ENCODE assay signal across 28 cellular contexts in genomic region chr22:49922926-49923325, GRCh38. TPM values are rescaled to one million over a fixed set of nuclear protein-coding genes. Genes with fewer than 3 reads are reported as not detected.
DNase-seq lines count a peak whose midpoint lies in the region; ATAC-seq and TF ChIP-seq lines count a peak whose summit lies in the region.
"Had no signal": no experiment of that assay in that cellular context is flagged by ENCODE, and none has a peak within 500 bp of the region (broad histone marks: within the 10 kb centered on the region; RNA-seq: fewer than 3 reads in every experiment).

No MANE protein-coding gene starts in this region.

- H3K9me2 ChIP-seq in SU-DHL-6 (replicated peaks; ENCODE audit: insufficient read depth, low read length) = no peaks in the 10 kb centered on the region

- H3K9me3 Mint-ChIP-seq in naive B cell = peaks cover 0 to 2% (median 0%) of the 10 kb centered on the region in 7 donors
- H3K9me3 Mint-ChIP-seq: immature natural killer cell; memory B cell; T-helper 2 cell treated with Interferon-gamma antibody and Interleukin-4, amounts not matched to agents 5 μg/mL and 100 μg/mL, for 36 hours had no signal

- peak overlapping the region in 4 of 6 donors; percentile 91 to 98 (median 94) for H3K27ac Mint-ChIP-seq in naive B cell
- H3K27ac Mint-ChIP-seq: activated naive CD8-positive, alpha-beta T cell; immature natural killer cell; T-helper 2 cell treated with Interferon-gamma antibody and Interleukin-4, amounts not matched to agents 5 μg/mL and 100 μg/mL, for 36 hours had no signal

- CTCF ChIA-PET in HEK293 (lab: Yijun Ruan, JAX) = no interaction called here

- TF ChIP-seq CTCF in BE2C (IDR thresholded peaks at IDR 0.05; ENCODE audit: low read depth, low read length) (no peak), HEK293 (tag by site-specific recombination; IDR thresholded peaks at IDR 0.05) (no peak), SU-DHL-6 (IDR thresholded peaks at IDR 0.05; ENCODE audit: insufficient read depth, low read length, poor library complexity, severe bottlenecking) (no peak)

- DNase-seq in BE2C (peak; percentile 12), naive B cell (no peak), kidney glomerular epithelial cell (lab: John Stamatoyannopoulos, UW) (no peak), COR-L47 (lab: John Stamatoyannopoulos, UW) (no peak)
- no peak for DNase-seq in activated CD4-positive, alpha-beta T cell treated with anti-CD3 and anti-CD28 coated beads for 4 hours
- DNase-seq: ACHN; activated CD8-positive, alpha-beta memory T cell treated with anti-CD3 and anti-CD28 coated beads for 24 hours; activated T-cell treated with anti-CD3 and anti-CD28 coated beads for 4 hours; DMS79 treated with DMSO at 0.1 percent for 48 hours; GF-D8; GM23248; immature natural killer cell; KG1; left colon; MG63; NCI-H1105 treated with DMSO at 0.1 percent for 48 hours; NCI-H187 treated with DMSO at 0.1 percent for 48 hours; NCI-H2171; NCI-H510A; thyroid gland had no signal

- POLR2A ChIA-PET in HEK293 (lab: Yijun Ruan, JAX) = no interaction called here

- H3K27me3 ChIP-seq in BE2C (no peaks in the 10 kb centered on the region), SU-DHL-6 (ENCODE audit: low read length) (no peaks in the 10 kb centered on the region)
- H3K27me3 ChIP-seq: MG63, right lobe of liver, thyroid gland, vagina had no signal

- H3K4me1 Mint-ChIP-seq in naive B cell = peaks cover 19 to 49% (median 24%) of the 10 kb centered on the region in 3 donors

- H3K36me3 ChIP-seq in BE2C (no peaks in the 10 kb centered on the region), HEK293 (ENCODE audit: control insufficient read depth in 2 of 2, insufficient read depth in 1 of 2, low read length in 2 of 2) (peaks cover 0 to 59% of the 10 kb centered on the region in 2 experiments; a peak in 1 of 3 replicates), SU-DHL-6 (ENCODE audit: low read length) (no peaks in the 10 kb centered on the region)
- H3K36me3 ChIP-seq: MG63 had no signal

- no peaks in the 10 kb centered on the region for H3K27me3 Mint-ChIP-seq in naive B cell
- H3K27me3 Mint-ChIP-seq: activated naive CD8-positive, alpha-beta T cell; memory B cell had no signal

- H3K36me3 Mint-ChIP-seq in naive B cell = no peaks in the 10 kb centered on the region
- H3K36me3 Mint-ChIP-seq: memory B cell had no signal

- no peaks in the 10 kb centered on the region for H3K9me3 ChIP-seq in BE2C
- H3K9me3 ChIP-seq in HEK293 (ENCODE audit: control insufficient read depth, insufficient read depth, low read depth, low read length) = no peaks in the 10 kb centered on the region
- H3K9me3 ChIP-seq in SU-DHL-6 (ENCODE audit: insufficient read depth, low read length) = no peaks in the 10 kb centered on the region
- H3K9me3 ChIP-seq: MG63, right lobe of liver, thyroid gland, vagina had no signal

- H2AFZ ChIP-seq in SU-DHL-6 (ENCODE audit: low read depth, low read length, severe bottlenecking) = no peak overlapping the region
- H2AFZ ChIP-seq: GM23248 had no signal

- H4K20me1 ChIP-seq in SU-DHL-6 (ENCODE audit: low read depth, low read length) = no peaks in the 10 kb centered on the region

- H3K4me2 ChIP-seq in SU-DHL-6 (ENCODE audit: low read depth, low read length, poor library complexity, severe bottlenecking) = peak overlapping the region; percentile 15

- H3K27ac ChIP-seq in HEK293 (ENCODE audit: extremely low read depth, low read depth, low read length) (no peak overlapping the region), SU-DHL-6 (ENCODE audit: low read depth, low read length) (peak overlapping the region; percentile 98)
- H3K27ac ChIP-seq: GM23248, right lobe of liver, thyroid gland, vagina had no signal

- no peaks in the 10 kb centered on the region; the same call in 1 of the 2 replicates for H3K79me2 ChIP-seq in SU-DHL-6 (ENCODE audit: insufficient read depth, low read length)

- H3K4me1 ChIP-seq in BE2C (no peaks in the 10 kb centered on the region), HEK293 (ENCODE audit: control insufficient read depth, insufficient read depth, low read length) (no peaks in the 10 kb centered on the region)

- H3F3A ChIP-seq in SU-DHL-6 (ENCODE audit: insufficient read depth) = peaks cover 38% of the 10 kb centered on the region

- H3K4me3 Mint-ChIP-seq in naive B cell = peak overlapping the region in 1 of 8 donors; percentile 83
- H3K4me3 Mint-ChIP-seq: activated naive CD8-positive, alpha-beta T cell; immature natural killer cell; memory B cell; T-helper 2 cell treated with Interferon-gamma antibody and Interleukin-4, amounts not matched to agents 5 μg/mL and 100 μg/mL, for 36 hours had no signal

- ATAC-seq in naive B cell (ENCODE audit: low read depth in 2 of 2) = no peak
- no peak for ATAC-seq in HG03354 (IDR thresholded peaks at IDR 0.05; ENCODE audit: poor library complexity, severe bottlenecking, unreplicated experiment)
- ATAC-seq: left colon, right lobe of liver had no signal

- H3K4me3 ChIP-seq in BE2C (ENCODE audit: low read depth, low read length) (no peak overlapping the region), HEK293 (ENCODE audit: low read depth, low read length) (no peak overlapping the region), SU-DHL-6 (ENCODE audit: insufficient read depth, low read length, poor library complexity, severe bottlenecking) (no peak overlapping the region)
- H3K4me3 ChIP-seq: GM23248, MG63, right lobe of liver, thyroid gland, vagina had no signal

- no peak overlapping the region for H3K9ac ChIP-seq in SU-DHL-6 (ENCODE audit: low read length)
- H3K9ac ChIP-seq: GM23248 had no signal

TF ChIP-seq in HEK293, 187 proteins besides CTCF, POLR2A, EP300 and RAD21:
- TF ChIP-seq ZFHX2 (tag by site-specific recombination; conservative IDR thresholded peaks at IDR 0.05) = 0 out of 2 replicates have a peak, but pooled peaks have one; percentile 4
- no peak for TF ChIP-seq ZNF335 (tag by site-specific recombination; conservative IDR thresholded peaks at IDR 0.05)
- no peak for TF ChIP-seq ZNF133 (tag by site-specific recombination; IDR thresholded peaks at IDR 0.05)
- TF ChIP-seq GLIS1 (tag by site-specific recombination; IDR thresholded peaks at IDR 0.05) = no peak
- no peak for TF ChIP-seq ZNF610 (tag by site-specific recombination; IDR thresholded peaks at IDR 0.05; ENCODE audit: borderline replicate concordance)

RNA-seq across cellular contexts. Expression of gene CRELD2, which starts 4.5 kb away (rescaled TPM):
- 33.2 TPM for polyA plus RNA-seq in BE2C (2012; ENCODE audit: insufficient read depth, insufficient read length, low read depth)
- 10 to 100 TPM; 21.9 to 33.8 (median 28.0) TPM for polyA plus RNA-seq in naive B cell (ENCODE audit: low read depth in 6 of 6)

RNA-seq across cellular contexts. Expression of gene ALG12, which starts 4.7 kb away (rescaled TPM):
- 36.3 TPM for polyA plus RNA-seq in BE2C (2012; ENCODE audit: insufficient read depth, insufficient read length, low read depth)
- polyA plus RNA-seq in naive B cell (ENCODE audit: low read depth in 6 of 6) = 10 to 100 TPM; 10.1 to 17.5 (median 13.0) TPM

RNA-seq across cellular contexts. Expression of gene PIM3, which starts 37.6 kb away (rescaled TPM):
- 286 TPM for polyA plus RNA-seq in BE2C (2012; ENCODE audit: insufficient read depth, insufficient read length, low read depth)
- polyA plus RNA-seq in naive B cell (ENCODE audit: low read depth in 6 of 6) = 10 to 100 TPM; 46.7 to 60.7 (median 55.0) TPM
